Comparison of ENCODE assay signal across 9 cellular contexts in the genomic region with DNA sequence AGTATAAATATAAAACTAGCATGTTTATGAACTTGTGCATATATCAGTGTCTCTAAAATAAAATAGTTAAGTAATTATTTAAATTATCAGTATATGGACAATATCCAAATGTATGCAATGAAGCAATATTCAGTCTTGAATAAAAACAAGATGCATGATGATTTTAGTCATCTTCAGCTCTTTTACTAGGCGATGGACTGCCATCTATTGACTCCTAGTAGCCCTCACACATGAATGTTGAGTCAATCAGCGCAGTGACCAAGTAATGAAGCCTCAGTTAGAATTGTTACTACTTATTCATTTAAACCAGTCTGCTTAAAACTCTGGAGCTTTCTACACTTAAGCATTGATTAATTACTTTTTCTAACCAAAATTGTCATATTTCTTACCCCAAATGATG.
DNase-seq lines count a peak whose midpoint lies in the region; ATAC-seq and TF ChIP-seq lines count a peak whose summit lies in the region.
"Had no signal": no experiment of that assay in that cellular context is flagged by ENCODE, and none has a peak within 500 bp of the region (broad histone marks: within the 10 kb centered on the region; RNA-seq: fewer than 3 reads in every experiment).

No MANE protein-coding gene starts in this region.

- no peaks in the 10 kb centered on the region for H3K36me3 ChIP-seq in uterus

- TF ChIP-seq POLR2A in uterus (IDR thresholded peaks at IDR 0.05) = no peak

- H3K27me3 ChIP-seq in uterus = no peaks in the 10 kb centered on the region

- H3K4me1 ChIP-seq in uterus = no peaks in the 10 kb centered on the region

- ATAC-seq in HG02884 (IDR thresholded peaks at IDR 0.05; ENCODE audit: unreplicated experiment) (peak; percentile 54), GM21360 (IDR thresholded peaks at IDR 0.05; ENCODE audit: unreplicated experiment) (no peak)

- no peaks in the 10 kb centered on the region for H3K9me3 ChIP-seq in uterus

- H3K27ac ChIP-seq in uterus = no peak overlapping the region
- H3K27ac ChIP-seq: skin epidermis had no signal

- intact Hi-C loops in uterus (cut with DNase I; ENCODE audit: low total_unique reads) = no loop called here

- no peak for TF ChIP-seq CTCF in uterus (IDR thresholded peaks at IDR 0.05)

- H3K4me3 ChIP-seq in uterus = no peak overlapping the region
- H3K4me3 ChIP-seq: skin epidermis had no signal

- DNase-seq in DMS53 (lab: John Stamatoyannopoulos, UW) (peak; percentile 55), DMS53 treated with DMSO at 0.1 percent for 48 hours (lab: John Stamatoyannopoulos, UW; ENCODE audit: unreplicated experiment) (no peak), SW480 (ENCODE audit: low spot score) (peak; percentile 23), midbrain (lab: John Stamatoyannopoulos, UW) (peak; percentile 18), middle frontal gyrus (ENCODE audit: extremely low spot score, low spot score) (no peak), uterus (no peak)

Comparison
In these comparisons a context has a peak if more than half of its experiments do, and no peak if none do; other contexts are left out.
1. DNase-seq: peak in DMS53 (single experiment), SW480 (single experiment) and midbrain (single experiment); none in DMS53 treated with DMSO at 0.1 percent for 48 hours (single experiment), middle frontal gyrus (single experiment) and uterus (0 of 2).